8 cellular contexts compared by ENCODE assay signal in genomic region chr6:89368107-89368506, GRCh38. TPM values are rescaled to one million over a fixed set of nuclear protein-coding genes. Genes with fewer than 3 reads are reported as not detected.
DNase-seq lines count a peak whose midpoint lies in the region; TF ChIP-seq lines count a peak whose summit lies in the region.

No MANE protein-coding gene starts in this region.

- H3K4me3 Mint-ChIP-seq in activated CD4-positive, alpha-beta T cell treated with anti-CD3 and anti-CD28 coated beads, Interleukin-2, amount 10 ng/mL, durations not matched to agents 24 days and 14 days: no peak overlapping the region
- H3K4me3 Mint-ChIP-seq in mesothelial cell of epicardium: no peak overlapping the region

- no peak overlapping the region for H3K27ac Mint-ChIP-seq in activated CD4-positive, alpha-beta T cell treated with anti-CD3 and anti-CD28 coated beads, Interleukin-2, amount 10 ng/mL, durations not matched to agents 24 days and 14 days
- no peak overlapping the region for H3K27ac Mint-ChIP-seq in mesothelial cell of epicardium

- no peaks in the 10 kb centered on the region for H3K9me3 Mint-ChIP-seq in activated CD4-positive, alpha-beta T cell treated with anti-CD3 and anti-CD28 coated beads, Interleukin-2, amount 10 ng/mL, durations not matched to agents 24 days and 14 days
- no peaks in the 10 kb centered on the region for H3K9me3 Mint-ChIP-seq in mesothelial cell of epicardium

- H3K9me3 ChIP-seq in effector memory CD4-positive, alpha-beta T cell (ENCODE audit: control insufficient read depth, low read length): no peaks in the 10 kb centered on the region

- peak; percentile 81 for TF ChIP-seq CTCF in mesothelial cell of epicardium (IDR thresholded peaks at IDR 0.05; ENCODE audit: unreplicated experiment)

- H3K4me1 ChIP-seq in effector memory CD4-positive, alpha-beta T cell (ENCODE audit: control insufficient read depth, insufficient read depth, low read length, poor library complexity, severe bottlenecking): no peaks in the 10 kb centered on the region

- no peaks in the 10 kb centered on the region for H3K36me3 Mint-ChIP-seq in activated CD4-positive, alpha-beta T cell treated with anti-CD3 and anti-CD28 coated beads, Interleukin-2, amount 10 ng/mL, durations not matched to agents 24 days and 14 days (ENCODE audit: low read depth)
- H3K36me3 Mint-ChIP-seq in mesothelial cell of epicardium: no peaks in the 10 kb centered on the region

- H3K27ac ChIP-seq in effector memory CD4-positive, alpha-beta T cell (ENCODE audit: insufficient read depth, low read length, poor library complexity, severe bottlenecking): no peak overlapping the region

- peak; percentile 75 for DNase-seq in NCI-H2227 (lab: John Stamatoyannopoulos, UW; ENCODE audit: unreplicated experiment)
- DNase-seq in NCI-H2227 treated with DMSO at 0.1 percent for 48 hours (lab: John Stamatoyannopoulos, UW): no peak
- peak; percentile 54 for DNase-seq in NCI-H146 (lab: John Stamatoyannopoulos, UW)
- peak; percentile 89 for DNase-seq in activated CD4-positive, alpha-beta T cell treated with anti-CD3 and anti-CD28 coated beads, Interleukin-2, amount 10 ng/mL, durations not matched to agents 24 days and 14 days
- DNase-seq in effector memory CD4-positive, alpha-beta T cell: peak in 2 of 3 donors; percentile 11 to 44
- DNase-seq in mesothelial cell of epicardium (ENCODE audit: low spot score in 2 of 2, unreplicated experiment in 2 of 2): peak in 1 of 2 experiments; percentile 66
- peak; percentile 23 for DNase-seq in stimulated activated naive CD4-positive, alpha-beta T cell treated with Interleukin-2 at 50 U/mL for 16 hours (lab: John Stamatoyannopoulos, UW)
- DNase-seq in posterior vena cava (ENCODE audit: low spot score): no peak

- no peaks in the 10 kb centered on the region for H3K27me3 ChIP-seq in effector memory CD4-positive, alpha-beta T cell (replicated peaks; ENCODE audit: control insufficient read depth, insufficient read depth, low read length, poor library complexity, severe bottlenecking)

- intact Hi-C loops in activated CD4-positive, alpha-beta T cell treated with anti-CD3 and anti-CD28 coated beads, Interleukin-2, amount 10 ng/mL, durations not matched to agents 24 days and 14 days (cut with micrococcal nuclease): loop anchor here (2.0 kb wide), 2 partner anchors 243 to 245 kb away; no protein-coding TSS in a partner anchor
- intact Hi-C loops in posterior vena cava (cut with DNase I): loop anchor here in 1 of 2 donors (5.0 kb wide), 1 partner anchor 386 kb away; no protein-coding TSS in a partner anchor

- no peaks in the 10 kb centered on the region for H3K36me3 ChIP-seq in effector memory CD4-positive, alpha-beta T cell (ENCODE audit: control insufficient read depth, insufficient read depth, low read length)

- H3K4me3 ChIP-seq in effector memory CD4-positive, alpha-beta T cell (ENCODE audit: insufficient read depth, low read depth, low read length, poor library complexity, severe bottlenecking): no peak overlapping the region

- no peaks in the 10 kb centered on the region for H3K27me3 Mint-ChIP-seq in activated CD4-positive, alpha-beta T cell treated with anti-CD3 and anti-CD28 coated beads, Interleukin-2, amount 10 ng/mL, durations not matched to agents 24 days and 14 days
- H3K27me3 Mint-ChIP-seq in mesothelial cell of epicardium (ENCODE audit: low read depth): no peaks in the 10 kb centered on the region

- H3K4me1 Mint-ChIP-seq in activated CD4-positive, alpha-beta T cell treated with anti-CD3 and anti-CD28 coated beads, Interleukin-2, amount 10 ng/mL, durations not matched to agents 24 days and 14 days: peaks cover 30% of the 10 kb centered on the region
- H3K4me1 Mint-ChIP-seq in mesothelial cell of epicardium: peaks cover 7% of the 10 kb centered on the region

RNA-seq across cellular contexts. Expression of gene UBE2J1, which starts 15.6 kb away (rescaled TPM):
- 31.6 and 33.5 TPM in 2 replicates for total RNA-seq in activated CD4-positive, alpha-beta T cell treated with anti-CD3 and anti-CD28 coated beads, Interleukin-2, amount 10 ng/mL, durations not matched to agents 24 days and 14 days
- 32.2 to 35.0 TPM (median 34.2 TPM) in 3 replicates for total RNA-seq in mesothelial cell of epicardium
- 10 to 100 TPM; 39.8 to 43.8 TPM for total RNA-seq in posterior vena cava

RNA-seq across cellular contexts. Expression of gene RRAGD, which starts 44.0 kb away (rescaled TPM):
- 10.6 and 10.9 TPM in 2 replicates for total RNA-seq in activated CD4-positive, alpha-beta T cell treated with anti-CD3 and anti-CD28 coated beads, Interleukin-2, amount 10 ng/mL, durations not matched to agents 24 days and 14 days
- total RNA-seq in mesothelial cell of epicardium (5.6 to 6.9 TPM (median 5.6 TPM) in 3 replicates), posterior vena cava (10 to 100 TPM; 21.7 to 31.3 TPM)

RNA-seq across cellular contexts. Expression of gene GABRR2, which starts 53.0 kb away (rescaled TPM):
- total RNA-seq in activated CD4-positive, alpha-beta T cell treated with anti-CD3 and anti-CD28 coated beads, Interleukin-2, amount 10 ng/mL, durations not matched to agents 24 days and 14 days: 0.19 and 1.0 TPM in 2 replicates
- 0.75 to 1.3 TPM (median 0.87 TPM) in 3 replicates for total RNA-seq in mesothelial cell of epicardium
- total RNA-seq in posterior vena cava: 1 to 10 TPM in 1 of 2 donors, under 1 TPM in 1; 0.93 to 1.7 TPM

Comparison
In these comparisons a context has a peak if more than half of its experiments do, and no peak if none do; other contexts are left out.
1. DNase-seq: peak in NCI-H2227 (single experiment), NCI-H146 (single experiment), activated CD4-positive, alpha-beta T cell treated with anti-CD3 and anti-CD28 coated beads, Interleukin-2, amount 10 ng/mL, durations not matched to agents 24 days and 14 days (single experiment), effector memory CD4-positive, alpha-beta T cell (2 of 3) and stimulated activated naive CD4-positive, alpha-beta T cell treated with Interleukin-2 at 50 U/mL for 16 hours (single experiment); none in NCI-H2227 treated with DMSO at 0.1 percent for 48 hours (single experiment) and posterior vena cava (single experiment).